In genomic region chr1:203117611-203118575, GRCh38 we compare ENCODE assay signal across 8 cellular contexts. TPM values are rescaled to one million over a fixed set of nuclear protein-coding genes. Genes with fewer than 3 reads are reported as not detected.
DNase-seq lines count a peak whose midpoint lies in the region; ATAC-seq and TF ChIP-seq lines count a peak whose summit lies in the region.

No MANE protein-coding gene starts in this region.

- H3K36me3 Mint-ChIP-seq in activated B cell treated with CpG ODN at 0.5 μM for 24 hours (ENCODE audit: low read depth): no peaks in the 10 kb centered on the region
- H3K36me3 Mint-ChIP-seq in activated T-helper 2 cell treated with anti-CD3 and anti-CD28 coated beads, Interferon-gamma antibody, Interleukin-2, Interleukin-4, amounts not matched to agents 10 μg/mL and 5 μg/mL and 100 μg/mL, durations not matched to agents 14 hours and 24 hours and 36 hours (ENCODE audit: low read depth): no peaks in the 10 kb centered on the region

- POLR2A ChIA-PET in activated B cell treated with CpG ODN at 0.5 μM for 24 hours (lab: Charles Lee): no interaction called here

- no peaks in the 10 kb centered on the region for H3K9me3 Mint-ChIP-seq in activated B cell treated with CpG ODN at 0.5 μM for 24 hours
- no peaks in the 10 kb centered on the region for H3K9me3 Mint-ChIP-seq in activated T-helper 2 cell treated with anti-CD3 and anti-CD28 coated beads, Interferon-gamma antibody, Interleukin-2, Interleukin-4, amounts not matched to agents 10 μg/mL and 5 μg/mL and 100 μg/mL, durations not matched to agents 14 hours and 24 hours and 36 hours

- CTCF ChIA-PET in activated B cell treated with CpG ODN at 0.5 μM for 24 hours (lab: Charles Lee): interaction anchor here (0.9 to 1.7 kb wide), 11 partner anchors 9 to 370 kb away, joined by 3 to 25 read pairs (median 4); no protein-coding TSS in a partner anchor

- no peaks in the 10 kb centered on the region for H3K36me3 ChIP-seq in neutrophil

- ATAC-seq in activated B cell treated with CpG ODN at 0.5 μM for 24 hours (ENCODE audit: low read depth) (peak; percentile 60), foreskin keratinocyte (peak; percentile 81), GM18909 (IDR thresholded peaks at IDR 0.05; ENCODE audit: poor library complexity, unreplicated experiment) (no peak)

- H3K4me1 Mint-ChIP-seq in activated B cell treated with CpG ODN at 0.5 μM for 24 hours: peaks cover 2% of the 10 kb centered on the region
- peaks cover 4% of the 10 kb centered on the region for H3K4me1 Mint-ChIP-seq in activated T-helper 2 cell treated with anti-CD3 and anti-CD28 coated beads, Interferon-gamma antibody, Interleukin-2, Interleukin-4, amounts not matched to agents 10 μg/mL and 5 μg/mL and 100 μg/mL, durations not matched to agents 14 hours and 24 hours and 36 hours (ENCODE audit: low read depth)

- no peak overlapping the region for H3K4me3 ChIP-seq in neutrophil (ENCODE audit: low read depth in 1 of 2, low read length in 1 of 2)

- DNase-seq in stimulated activated CD4-positive, alpha-beta T cell treated with anti-CD3 and anti-CD28 coated beads, Interleukin-15, amount 100 ng/mL, for 24 hours: peak; percentile 65
- DNase-seq in stimulated activated CD4-positive, alpha-beta T cell treated with anti-CD3 and anti-CD28 coated beads, Interleukin-4, amount 100 ng/mL, for 24 hours: no peak
- DNase-seq in NCI-H187 (lab: John Stamatoyannopoulos, UW) (peak; percentile 28 to 71), activated B cell treated with CpG ODN at 0.5 μM for 24 hours (no peak), foreskin keratinocyte (no peak)
- DNase-seq in activated T-helper 2 cell treated with anti-CD3 and anti-CD28 coated beads, Interferon-gamma antibody, Interleukin-2, Interleukin-4, amounts not matched to agents 10 μg/mL and 5 μg/mL and 100 μg/mL, durations not matched to agents 14 hours and 24 hours and 36 hours (ENCODE audit: low spot score): no peak

- TF ChIP-seq CTCF in activated B cell treated with CpG ODN at 0.5 μM for 24 hours (IDR thresholded peaks at IDR 0.05): no peak
- peak; percentile 83 for TF ChIP-seq CTCF in foreskin keratinocyte (conservative IDR thresholded peaks at IDR 0.05)
- TF ChIP-seq CTCF in neutrophil (IDR thresholded peaks at IDR 0.05): peak; percentile 57

- no peak overlapping the region for H3K4me3 Mint-ChIP-seq in activated B cell treated with CpG ODN at 0.5 μM for 24 hours
- H3K4me3 Mint-ChIP-seq in activated T-helper 2 cell treated with anti-CD3 and anti-CD28 coated beads, Interferon-gamma antibody, Interleukin-2, Interleukin-4, amounts not matched to agents 10 μg/mL and 5 μg/mL and 100 μg/mL, durations not matched to agents 14 hours and 24 hours and 36 hours (ENCODE audit: low read depth): no peak overlapping the region

- peaks cover 49% of the 10 kb centered on the region for H3K27me3 Mint-ChIP-seq in activated B cell treated with CpG ODN at 0.5 μM for 24 hours
- peaks cover 33% of the 10 kb centered on the region for H3K27me3 Mint-ChIP-seq in activated T-helper 2 cell treated with anti-CD3 and anti-CD28 coated beads, Interferon-gamma antibody, Interleukin-2, Interleukin-4, amounts not matched to agents 10 μg/mL and 5 μg/mL and 100 μg/mL, durations not matched to agents 14 hours and 24 hours and 36 hours (ENCODE audit: low read depth)

- H3K9me3 ChIP-seq in neutrophil: no peaks in the 10 kb centered on the region

- H3K27ac ChIP-seq in foreskin keratinocyte: no peak overlapping the region
- H3K27ac ChIP-seq in neutrophil: no peak overlapping the region

- H3K27me3 ChIP-seq in foreskin keratinocyte (peaks cover 84% of the 10 kb centered on the region), neutrophil (peaks cover 91% of the 10 kb centered on the region)

- H3K27ac Mint-ChIP-seq in activated B cell treated with CpG ODN at 0.5 μM for 24 hours: no peak overlapping the region
- no peak overlapping the region for H3K27ac Mint-ChIP-seq in activated T-helper 2 cell treated with anti-CD3 and anti-CD28 coated beads, Interferon-gamma antibody, Interleukin-2, Interleukin-4, amounts not matched to agents 10 μg/mL and 5 μg/mL and 100 μg/mL, durations not matched to agents 14 hours and 24 hours and 36 hours

- intact Hi-C loops in activated B cell treated with CpG ODN at 0.5 μM for 24 hours (cut with micrococcal nuclease): loop anchor here (1.0 kb wide), 2 partner anchors 98 to 369 kb away; no protein-coding TSS in a partner anchor
- intact Hi-C loops in activated T-helper 2 cell treated with anti-CD3 and anti-CD28 coated beads, Interferon-gamma antibody, Interleukin-2, Interleukin-4, amounts not matched to agents 10 μg/mL and 5 μg/mL and 100 μg/mL, durations not matched to agents 14 hours and 24 hours and 36 hours (cut with micrococcal nuclease): no loop called here

- H3K4me1 ChIP-seq in foreskin keratinocyte: no peaks in the 10 kb centered on the region
- peaks cover 0 to 4% of the 10 kb centered on the region in 2 experiments for H3K4me1 ChIP-seq in neutrophil (ENCODE audit: control insufficient read depth in 1 of 2, insufficient read depth in 1 of 2, low read depth in 1 of 2, low read length in 1 of 2)

RNA-seq across cellular contexts. Expression of gene ADORA1, which starts 9.6 kb away (rescaled TPM):
- not detected in 2 replicates for total RNA-seq in activated B cell treated with CpG ODN at 0.5 μM for 24 hours
- total RNA-seq in foreskin keratinocyte: 0.21 and 0.71 TPM in 2 replicates
- polyA plus RNA-seq in foreskin keratinocyte: 0.20 and 0.59 TPM in 2 replicates
- not detected in 2 replicates for total RNA-seq in activated T-helper 2 cell treated with anti-CD3 and anti-CD28 coated beads, Interferon-gamma antibody, Interleukin-2, Interleukin-4, amounts not matched to agents 10 μg/mL and 5 μg/mL and 100 μg/mL, durations not matched to agents 14 hours and 24 hours and 36 hours

RNA-seq across cellular contexts. Expression of gene MYOG, which starts 32.1 kb away (rescaled TPM):
- total RNA-seq in activated B cell treated with CpG ODN at 0.5 μM for 24 hours (not detected in 2 replicates), foreskin keratinocyte (not detected in 2 replicates)
- polyA plus RNA-seq in foreskin keratinocyte: not detected in 2 replicates
- not detected in 2 replicates for total RNA-seq in activated T-helper 2 cell treated with anti-CD3 and anti-CD28 coated beads, Interferon-gamma antibody, Interleukin-2, Interleukin-4, amounts not matched to agents 10 μg/mL and 5 μg/mL and 100 μg/mL, durations not matched to agents 14 hours and 24 hours and 36 hours

RNA-seq across cellular contexts. Expression of gene MYBPH, which starts 57.7 kb away (rescaled TPM):
- total RNA-seq in activated B cell treated with CpG ODN at 0.5 μM for 24 hours (not detected in 2 replicates), foreskin keratinocyte (not detected in 2 replicates)
- not detected in 2 replicates for polyA plus RNA-seq in foreskin keratinocyte
- total RNA-seq in activated T-helper 2 cell treated with anti-CD3 and anti-CD28 coated beads, Interferon-gamma antibody, Interleukin-2, Interleukin-4, amounts not matched to agents 10 μg/mL and 5 μg/mL and 100 μg/mL, durations not matched to agents 14 hours and 24 hours and 36 hours: not detected in 2 replicates

Comparison
In these comparisons a context has a peak if more than half of its experiments do, and no peak if none do; other contexts are left out.
1. DNase-seq: peak in stimulated activated CD4-positive, alpha-beta T cell treated with anti-CD3 and anti-CD28 coated beads, Interleukin-15, amount 100 ng/mL, for 24 hours (single experiment) and NCI-H187 (2 of 2); none in stimulated activated CD4-positive, alpha-beta T cell treated with anti-CD3 and anti-CD28 coated beads, Interleukin-4, amount 100 ng/mL, for 24 hours (single experiment), activated B cell treated with CpG ODN at 0.5 μM for 24 hours (single experiment), foreskin keratinocyte (0 of 2) and activated T-helper 2 cell treated with anti-CD3 and anti-CD28 coated beads, Interferon-gamma antibody, Interleukin-2, Interleukin-4, amounts not matched to agents 10 μg/mL and 5 μg/mL and 100 μg/mL, durations not matched to agents 14 hours and 24 hours and 36 hours (single experiment).